ENCODE assay signal across 8 cellular contexts in genomic region chr22:37562049-37562784, GRCh38. TPM values are rescaled to one million over a fixed set of nuclear protein-coding genes. Genes with fewer than 3 reads are reported as not detected.
DNase-seq lines count a peak whose midpoint lies in the region; ATAC-seq and TF ChIP-seq lines count a peak whose summit lies in the region.

No MANE protein-coding gene starts in this region.

- H3K36me3 ChIP-seq in SK-N-MC (ENCODE audit: insufficient read depth, low read length) (no peaks in the 10 kb centered on the region), psoas muscle (ENCODE audit: insufficient read depth in 1 of 2, low read depth in 1 of 2) (peaks cover 0 to 13% of the 10 kb centered on the region in 2 donors)

- H3K4me3 ChIP-seq in SK-N-MC (peak overlapping the region; percentile 75), fibroblast of mammary gland (ENCODE audit: control insufficient read depth, low read depth, low read length) (peak overlapping the region; percentile 79), psoas muscle (peak overlapping the region; percentile 72)

- H3K27ac Mint-ChIP-seq in Calu3 (ENCODE audit: unreplicated experiment) = peak overlapping the region; percentile 100

- DNase-seq in Calu3 (no peak), SK-N-MC (ENCODE audit: low read depth, low spot score) (no peak), fibroblast of mammary gland (ENCODE audit: low read depth) (no peak), psoas muscle (peak in 1 of 2 donors; percentile 41), H4 (ENCODE audit: low spot score) (no peak), GOT3 (lab: John Stamatoyannopoulos, UW) (no peak)
- DNase-seq in activated CD4-positive, alpha-beta T cell treated with anti-CD3 and anti-CD28 coated beads for 1 hour = no peak

- H3K27me3 ChIP-seq in psoas muscle (ENCODE audit: insufficient read depth in 3 of 3, low read length in 2 of 3) = peaks cover 0 to 49% (median 9%) of the 10 kb centered on the region in 3 donors

- H3K9ac ChIP-seq in SK-N-MC (ENCODE audit: insufficient read length) = no peak overlapping the region

- H3K27me3 Mint-ChIP-seq in Calu3 (ENCODE audit: unreplicated experiment) = no peaks in the 10 kb centered on the region

- peaks cover 34% of the 10 kb centered on the region for H3K4me1 ChIP-seq in psoas muscle

- BruUV-seq in Calu3 (replicated peaks; lab: Mats Ljungman, UMichigan) = no TSS peak

- H3K9me3 ChIP-seq in SK-N-MC (ENCODE audit: low read depth, low read length) = no peaks in the 10 kb centered on the region
- H3K9me3 ChIP-seq in psoas muscle = no peaks in the 10 kb centered on the region

- TF ChIP-seq CTCF in Calu3 (IDR thresholded peaks at IDR 0.05; ENCODE audit: unreplicated experiment) = no peak
- no peak for TF ChIP-seq CTCF in fibroblast of mammary gland (conservative IDR thresholded peaks at IDR 0.05; ENCODE audit: control insufficient read depth, insufficient read depth, low read depth, low read length)
- TF ChIP-seq CTCF in psoas muscle (IDR thresholded peaks at IDR 0.05) = no peak

- H3K27ac ChIP-seq in SK-N-MC (no peak overlapping the region), psoas muscle (peak overlapping the region; percentile 85)

- H3K9me3 Mint-ChIP-seq in Calu3 (ENCODE audit: low read depth, unreplicated experiment) = no peaks in the 10 kb centered on the region

- peak overlapping the region; percentile 87 for H3K4me3 Mint-ChIP-seq in Calu3 (ENCODE audit: low read depth, unreplicated experiment)

- H3K36me3 Mint-ChIP-seq in Calu3 (ENCODE audit: insufficient read depth, unreplicated experiment) = peaks cover 94% of the 10 kb centered on the region

- ATAC-seq in psoas muscle (no peak), GM19455 (IDR thresholded peaks at IDR 0.05; ENCODE audit: unreplicated experiment) (no peak)

- H3K4me1 Mint-ChIP-seq in Calu3 (ENCODE audit: low read depth, unreplicated experiment) = peaks cover 82% of the 10 kb centered on the region

- CTCF ChIA-PET in Calu3 (lab: Charles Lee) = interaction anchor here (0.7 to 2.3 kb wide), 16 partner anchors 8 to 333 kb away, joined by 3 to 17 read pairs (median 4); no protein-coding TSS in a partner anchor

- intact Hi-C loops in Calu3 (cut with micrococcal nuclease; ENCODE audit: unreplicated experiment) (no loop called here), psoas muscle (cut with DNase I) (loop anchor here in 1 of 2 donors (10.0 kb wide), 1 partner anchor 247 kb away; no protein-coding TSS in a partner anchor)

- 55 to 64% (median 55%) methylated on average over 14 of the region's 14 CpGs for WGBS in psoas muscle, 3 donors

RNA-seq across cellular contexts. Expression of gene CDC42EP1, which starts 1.9 kb away (rescaled TPM):
- total RNA-seq in Calu3 (2022) (156 and 162 TPM in 2 replicates), psoas muscle (10 to 100 TPM in 2 of 4 donors, 1 to 10 TPM in 2; 6.9 to 13.8 (median 10.7) TPM)
- 1 to 10 TPM; 3.8 to 5.9 (median 4.1) TPM for polyA plus RNA-seq in psoas muscle
- 7.6 and 9.5 TPM in 2 replicates for total RNA-seq in H4 (2014; rRNA removed; shearing (Covaris generic))

RNA-seq across cellular contexts. Expression of gene LGALS2, which starts 17.7 kb away (rescaled TPM):
- total RNA-seq in Calu3 (2022) (0.90 and 1.2 TPM in 2 replicates), psoas muscle (not detected)
- under 1 TPM in 2 of 3 donors, not detected in 1; 0.06 to 0.35 TPM for polyA plus RNA-seq in psoas muscle
- total RNA-seq in H4 (2014; rRNA removed; shearing (Covaris generic)) = not detected in 2 replicates

RNA-seq across cellular contexts. Expression of gene CARD10, which starts 43.0 kb away (rescaled TPM):
- total RNA-seq in Calu3 (2022) (40.5 and 49.2 TPM in 2 replicates), psoas muscle (1 to 10 TPM; 3.8 to 8.0 (median 4.5) TPM)
- polyA plus RNA-seq in psoas muscle = 1 to 10 TPM; 2.9 to 6.9 (median 4.1) TPM
- total RNA-seq in H4 (2014; rRNA removed; shearing (Covaris generic)) = 2.8 and 3.9 TPM in 2 replicates

RNA-seq across cellular contexts. Expression of gene GGA1, which starts 46.4 kb away (rescaled TPM):
- total RNA-seq in Calu3 (2022) (89.8 and 95.3 TPM in 2 replicates), psoas muscle (10 to 100 TPM; 31.9 to 37.2 (median 33.1) TPM)
- 10 to 100 TPM; 30.2 to 39.4 (median 39.4) TPM for polyA plus RNA-seq in psoas muscle
- 8.2 and 31.3 TPM in 2 replicates for total RNA-seq in H4 (2014; rRNA removed; shearing (Covaris generic))

Comparison
In these comparisons a context has a peak if more than half of its experiments do, and no peak if none do; other contexts are left out.
1. RNA of gene CDC42EP1, which starts 1.9 kb away (total RNA-seq): 156 to 162 TPM in Calu3; 6.9 to 13.8 TPM in psoas muscle and 7.6 to 9.5 TPM in H4; every median in the first group is over 10 times any median in the second.
2. Peak in every context shown above with its lines, with median percentiles within 50 percentile points of each other: H3K4me3 ChIP-seq.